Comparison of ENCODE assay signal across 11 cellular contexts in genomic region chr2:65937379-65938160, GRCh38.
"Had no signal": no experiment of that assay in that cellular context is flagged by ENCODE, and none has a peak within 500 bp of the region (broad histone marks: within the 10 kb centered on the region; RNA-seq: fewer than 3 reads in every experiment).

No MANE protein-coding gene starts in this region.

- H3K9me3 ChIP-seq: ovary, uterus had no signal

- H3K36me3 ChIP-seq: ovary, uterus had no signal

- DNase-seq: activated CD4-positive, alpha-beta memory T cell treated with anti-CD3 and anti-CD28 coated beads for 36 hours; activated CD8-positive, alpha-beta memory T cell treated with anti-CD3 and anti-CD28 coated beads, Interleukin-2, amount 50 U/mL, for 4 hours; central memory CD4-positive, alpha-beta T cell; cortex of kidney; effector memory CD4-positive, alpha-beta T cell; hypothalamus; ovary; stimulated activated CD4-positive, alpha-beta T cell treated with anti-CD3 and anti-CD28 coated beads, Interleukin-15, amount 100 ng/mL, for 24 hours; T-helper 9 cell; uterus had no signal

- H3K4me1 ChIP-seq: uterus had no signal

- H3K27ac ChIP-seq: epithelial cell of prostate, ovary, uterus had no signal

- H3K27me3 ChIP-seq: ovary, uterus had no signal

- H3K4me3 ChIP-seq: ovary, uterus had no signal
